Comparison of ENCODE assay signal across 25 cellular contexts in genomic region chr1:5594056-5594956, GRCh38.
DNase-seq lines count a peak whose midpoint lies in the region; TF ChIP-seq lines count a peak whose summit lies in the region.
"Had no signal": no experiment of that assay in that cellular context is flagged by ENCODE, and none has a peak within 500 bp of the region (broad histone marks: within the 10 kb centered on the region; RNA-seq: fewer than 3 reads in every experiment).

No MANE protein-coding gene starts in this region.

- H3K27me3 Mint-ChIP-seq in activated CD4-positive, alpha-beta T cell treated with anti-CD3 and anti-CD28 coated beads, Interleukin-2, amount 10 ng/mL, durations not matched to agents 24 days and 14 days: no peaks in the 10 kb centered on the region
- H3K27me3 Mint-ChIP-seq in nephron progenitor cell (ENCODE audit: low read depth, poor library complexity): peaks cover 6% of the 10 kb centered on the region
- H3K27me3 Mint-ChIP-seq in type B pancreatic cell: peaks cover 6% of the 10 kb centered on the region
- peaks cover 5% of the 10 kb centered on the region for H3K27me3 Mint-ChIP-seq in neural progenitor cell (ENCODE audit: insufficient read depth, low read depth)

- H2AFZ ChIP-seq in neural progenitor cell (replicated peaks): no peak overlapping the region

- H3K36me3 ChIP-seq in ascending aorta (no peaks in the 10 kb centered on the region), thyroid gland (no peaks in the 10 kb centered on the region), neural progenitor cell (no peaks in the 10 kb centered on the region)

- H3F3A ChIP-seq in neural progenitor cell (ENCODE audit: low read depth): peaks cover 8% of the 10 kb centered on the region

- H3K27ac Mint-ChIP-seq in activated CD4-positive, alpha-beta T cell treated with anti-CD3 and anti-CD28 coated beads, Interleukin-2, amount 10 ng/mL, durations not matched to agents 24 days and 14 days: no peak overlapping the region
- peak overlapping the region; percentile 44 for H3K27ac Mint-ChIP-seq in nephron progenitor cell
- no peak overlapping the region for H3K27ac Mint-ChIP-seq in type B pancreatic cell
- no peak overlapping the region for H3K27ac Mint-ChIP-seq in neural progenitor cell

- no peaks in the 10 kb centered on the region for H3K79me2 ChIP-seq in neural progenitor cell (ENCODE audit: low read depth)

- H3K27me3 ChIP-seq in ascending aorta (no peaks in the 10 kb centered on the region), thyroid gland (no peaks in the 10 kb centered on the region), neural progenitor cell (no peaks in the 10 kb centered on the region)

- H3K4me2 ChIP-seq in neural progenitor cell: no peak overlapping the region
- H3K4me2 ChIP-seq: KMS-11 had no signal

- TF ChIP-seq CTCF in coronary artery (IDR thresholded peaks at IDR 0.05) (no peak), nephron progenitor cell (IDR thresholded peaks at IDR 0.05) (no peak), type B pancreatic cell (conservative IDR thresholded peaks at IDR 0.05) (no peak), ascending aorta (IDR thresholded peaks at IDR 0.05) (no peak), thyroid gland (IDR thresholded peaks at IDR 0.05) (no peak), neural progenitor cell (IDR thresholded peaks at IDR 0.05) (no peak)

- peak; percentile 33 for DNase-seq in activated CD4-positive, alpha-beta T cell treated with anti-CD3 and anti-CD28 coated beads, Interleukin-2, amount 10 ng/mL, durations not matched to agents 24 days and 14 days
- no peak for DNase-seq in activated CD4-positive, alpha-beta T cell treated with anti-CD3 and anti-CD28 coated beads, Interleukin-2, amount 50 U/mL, for 4 hours
- peak; percentile 55 for DNase-seq in coronary artery (ENCODE audit: low spot score)
- DNase-seq in nephron progenitor cell: no peak
- DNase-seq in type B pancreatic cell (ENCODE audit: extremely low spot score, unreplicated experiment): peak; percentile 39
- DNase-seq in ascending aorta (ENCODE audit: low spot score in 2 of 2): no peak
- DNase-seq in thyroid gland: no peak
- DNase-seq in neural progenitor cell (ENCODE audit: low spot score): no peak
- DNase-seq: Calu3; CD8-positive, alpha-beta memory T cell; GDM1; GOT3; IMR-90; NCI-H1092 treated with DMSO at 0.1 percent for 48 hours; NCI-H1436 treated with DMSO at 0.1 percent for 48 hours; NCI-H2029; NCI-H345; NCI-H524; NCI-H774; NK-92 treated with Interleukin-12 subunit alpha and Interleukin-12 subunit beta, amount 100 ng/mL, for 24 hours; SHP77 treated with DMSO at 0.1 percent for 48 hours had no signal

- H3K36me3 Mint-ChIP-seq in activated CD4-positive, alpha-beta T cell treated with anti-CD3 and anti-CD28 coated beads, Interleukin-2, amount 10 ng/mL, durations not matched to agents 24 days and 14 days (ENCODE audit: low read depth): no peaks in the 10 kb centered on the region
- H3K36me3 Mint-ChIP-seq in nephron progenitor cell (ENCODE audit: low read depth): no peaks in the 10 kb centered on the region
- no peaks in the 10 kb centered on the region for H3K36me3 Mint-ChIP-seq in type B pancreatic cell
- H3K36me3 Mint-ChIP-seq in neural progenitor cell: no peaks in the 10 kb centered on the region
- H3K36me3 Mint-ChIP-seq: CD8-positive, alpha-beta memory T cell had no signal

- H3K4me1 Mint-ChIP-seq in activated CD4-positive, alpha-beta T cell treated with anti-CD3 and anti-CD28 coated beads, Interleukin-2, amount 10 ng/mL, durations not matched to agents 24 days and 14 days: no peaks in the 10 kb centered on the region
- H3K4me1 Mint-ChIP-seq in nephron progenitor cell (peaks cover 52% of the 10 kb centered on the region), type B pancreatic cell (ENCODE audit: unreplicated experiment) (peaks cover 28% of the 10 kb centered on the region), neural progenitor cell (peaks cover 32% of the 10 kb centered on the region)
- H3K4me1 Mint-ChIP-seq: CD8-positive, alpha-beta memory T cell had no signal

- no peak overlapping the region for H3K9ac ChIP-seq in neural progenitor cell
- H3K9ac ChIP-seq: KMS-11 had no signal

- intact Hi-C loops in activated CD4-positive, alpha-beta T cell treated with anti-CD3 and anti-CD28 coated beads, Interleukin-2, amount 10 ng/mL, durations not matched to agents 24 days and 14 days (cut with micrococcal nuclease): no loop called here
- intact Hi-C loops in ascending aorta (cut with DNase I) (no loop called here), thyroid gland (cut with DNase I) (no loop called here)

- H3K4me3 ChIP-seq in coronary artery: no peak overlapping the region
- no peak overlapping the region for H3K4me3 ChIP-seq in ascending aorta
- no peak overlapping the region for H3K4me3 ChIP-seq in thyroid gland (replicated peaks in 1 of 3)
- H3K4me3 ChIP-seq in neural progenitor cell: no peak overlapping the region

- H3K9me3 ChIP-seq in ascending aorta (peaks cover 4 to 9% of the 10 kb centered on the region in 2 donors), thyroid gland (no peaks in the 10 kb centered on the region), neural progenitor cell (ENCODE audit: low read depth) (peaks cover 9% of the 10 kb centered on the region)

- no peaks in the 10 kb centered on the region for H3K9me3 Mint-ChIP-seq in activated CD4-positive, alpha-beta T cell treated with anti-CD3 and anti-CD28 coated beads, Interleukin-2, amount 10 ng/mL, durations not matched to agents 24 days and 14 days
- H3K9me3 Mint-ChIP-seq in nephron progenitor cell (peaks cover 28% of the 10 kb centered on the region), type B pancreatic cell (peaks cover 8% of the 10 kb centered on the region), neural progenitor cell (peaks cover 24% of the 10 kb centered on the region)

- H4K20me1 ChIP-seq in neural progenitor cell (ENCODE audit: low read depth): no peaks in the 10 kb centered on the region

- H3K27ac ChIP-seq in coronary artery (no peak overlapping the region), ascending aorta (no peak overlapping the region), thyroid gland (no peak overlapping the region), neural progenitor cell (no peak overlapping the region)
- H3K27ac ChIP-seq: 22Rv1, C4-2B, KMS-11, RWPE1 had no signal

- TF ChIP-seq POLR2A in thyroid gland (IDR thresholded peaks at IDR 0.05): no peak

- no peak overlapping the region for H3K4me3 Mint-ChIP-seq in activated CD4-positive, alpha-beta T cell treated with anti-CD3 and anti-CD28 coated beads, Interleukin-2, amount 10 ng/mL, durations not matched to agents 24 days and 14 days
- H3K4me3 Mint-ChIP-seq in nephron progenitor cell (peak overlapping the region; percentile 19), type B pancreatic cell (no peak overlapping the region), neural progenitor cell (no peak overlapping the region)
- H3K4me3 Mint-ChIP-seq: CD8-positive, alpha-beta memory T cell had no signal

- 76 to 80% methylated on average over 16 to 18 of the region's 18 CpGs for WGBS in thyroid gland, 2 donors

- H3K4me1 ChIP-seq in ascending aorta: no peaks in the 10 kb centered on the region
- no peaks in the 10 kb centered on the region for H3K4me1 ChIP-seq in thyroid gland
- H3K4me1 ChIP-seq in neural progenitor cell: peaks cover 13% of the 10 kb centered on the region

Comparison
In these comparisons a context has a peak if more than half of its experiments do, and no peak if none do; other contexts are left out.
1. DNase-seq: peak in activated CD4-positive, alpha-beta T cell treated with anti-CD3 and anti-CD28 coated beads, Interleukin-2, amount 10 ng/mL, durations not matched to agents 24 days and 14 days (single experiment), coronary artery (single experiment) and type B pancreatic cell (single experiment); none in activated CD4-positive, alpha-beta T cell treated with anti-CD3 and anti-CD28 coated beads, Interleukin-2, amount 50 U/mL, for 4 hours (0 of 2), nephron progenitor cell (single experiment), ascending aorta (0 of 2), thyroid gland (0 of 2) and neural progenitor cell (single experiment).